In genomic region chr7:66921918-66922486, GRCh38 we compare ENCODE assay signal across 8 cellular contexts. TPM values are rescaled to one million over a fixed set of nuclear protein-coding genes. Genes with fewer than 3 reads are reported as not detected.
DNase-seq lines count a peak whose midpoint lies in the region; ATAC-seq, FAIRE-seq and TF ChIP-seq lines count a peak whose summit lies in the region.

No MANE protein-coding gene starts in this region.

- no peak for TF ChIP-seq CTCF in epithelial cell of proximal tubule (conservative IDR thresholded peaks at IDR 0.05; ENCODE audit: low read depth, low read length)
- no peak for TF ChIP-seq CTCF in ovary (IDR thresholded peaks at IDR 0.05)

- no peak for ATAC-seq in HG03442 (IDR thresholded peaks at IDR 0.05; ENCODE audit: unreplicated experiment)

- H3K9me3 ChIP-seq in ovary: no peaks in the 10 kb centered on the region

- H3K4me3 ChIP-seq in epithelial cell of proximal tubule (ENCODE audit: low read depth, low read length): peak overlapping the region; percentile 83
- peak overlapping the region; percentile 77 for H3K4me3 ChIP-seq in ovary

- no peaks in the 10 kb centered on the region for H3K36me3 ChIP-seq in ovary

- peak; percentile 21 for DNase-seq in AG08395 (ENCODE audit: low spot score)
- no peak for DNase-seq in GM18507 (ENCODE audit: extremely low spot score, insufficient read length, low read depth)
- peak; percentile 45 for DNase-seq in HuH-7 (ENCODE audit: low spot score)
- DNase-seq in activated CD4-positive, alpha-beta T cell treated with anti-CD3 and anti-CD28 coated beads for 48 hours: peak; percentile 19
- no peak for DNase-seq in epithelial cell of proximal tubule (ENCODE audit: low read depth)
- no peak for DNase-seq in ovary
- DNase-seq in NK-92 (lab: John Stamatoyannopoulos, UW; ENCODE audit: unreplicated experiment): no peak

- H3K4me1 ChIP-seq in ovary (ENCODE audit: insufficient read depth): peaks cover 10% of the 10 kb centered on the region

- no peak for TF ChIP-seq EP300 in ovary (IDR thresholded peaks at IDR 0.05)

- intact Hi-C loops in ovary (cut with DNase I): no loop called here

- peak overlapping the region in 1 of 2 donors; percentile 27 for H3K27ac ChIP-seq in ovary

- peak; percentile 70 for FAIRE-seq in GM18507 (lab: Jason Lieb, UNC)

- H3K27me3 ChIP-seq in ovary: no peaks in the 10 kb centered on the region

- 8 to 11% (median 10%) methylated on average over 15 of the region's 15 CpGs for WGBS in ovary, 3 donors

- TF ChIP-seq POLR2A in ovary (IDR thresholded peaks at IDR 0.05): no peak

RNA-seq across cellular contexts. Expression of gene TMEM248, which starts 1.0 kb away (rescaled TPM):
- total RNA-seq in epithelial cell of proximal tubule (58.6 and 96.4 TPM in 2 replicates), ovary (100 to 1,000 TPM in 5 of 7 donors, 10 to 100 TPM in 2; 71.9 to 118 (median 102) TPM)
- polyA plus RNA-seq in ovary: 10 to 100 TPM; 51.8 to 76.6 TPM

Comparison
In these comparisons a context has a peak if more than half of its experiments do, and no peak if none do; other contexts are left out.
1. DNase-seq: peak in AG08395 (single experiment), HuH-7 (single experiment) and activated CD4-positive, alpha-beta T cell treated with anti-CD3 and anti-CD28 coated beads for 48 hours (single experiment); none in GM18507 (single experiment), epithelial cell of proximal tubule (single experiment), ovary (0 of 5) and NK-92 (single experiment).